ENCODE assay signal across 12 cellular contexts in the genomic region with DNA sequence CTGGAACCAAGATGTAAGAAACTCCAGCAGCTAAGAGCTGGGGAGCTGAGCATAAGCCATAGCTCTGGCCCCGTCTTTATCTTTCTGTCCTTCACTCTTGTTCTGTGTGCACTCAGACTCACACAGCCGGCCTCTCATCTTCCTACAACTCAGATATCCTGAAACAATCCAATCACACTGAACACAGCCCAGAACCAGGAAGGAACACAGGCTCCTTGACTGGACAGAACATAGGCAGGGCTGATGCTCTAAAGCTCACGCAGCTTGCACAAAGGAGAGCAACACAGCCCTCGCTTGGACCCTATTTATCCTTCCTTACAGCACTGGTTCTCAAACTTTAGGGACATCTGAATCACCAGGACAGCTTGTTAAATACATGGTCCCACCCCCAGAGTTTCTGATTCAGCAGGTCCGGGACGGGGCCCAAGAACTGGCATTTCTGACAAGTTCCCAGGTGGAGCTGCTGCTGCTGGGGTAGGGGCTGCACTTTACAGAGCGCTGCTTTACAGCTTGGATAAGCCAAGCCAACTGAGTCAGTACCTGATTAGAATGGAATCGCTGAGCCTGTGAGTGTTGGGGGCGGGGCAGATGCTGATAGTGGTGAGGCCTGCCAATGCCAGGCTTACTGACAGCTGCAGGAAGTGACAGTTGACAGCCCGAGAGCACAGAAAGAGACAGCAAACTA.
A peak's percentile ranks its signal among the peaks of the same experiment; 100 is the strongest.
DNase-seq lines count a peak whose midpoint lies in the region; ATAC-seq, FAIRE-seq and TF ChIP-seq lines count a peak whose summit lies in the region.
"Had no signal": no experiment of that assay in that cellular context is flagged by ENCODE, and none has a peak within 500 bp of the region (broad histone marks: within the 10 kb centered on the region; RNA-seq: fewer than 3 reads in every experiment).

No MANE protein-coding gene starts in this region.

- TF ChIP-seq EP300 in H1 (IDR thresholded peaks at IDR 0.05; ENCODE audit: borderline replicate concordance in 1 of 2, low read depth in 2 of 2, low read length in 2 of 2), result no peak

- no peak overlapping the region for H2BK5ac ChIP-seq in H1 (ENCODE audit: low read depth, low read length)

- H3K14ac ChIP-seq in H1 (ENCODE audit: insufficient read length), result no peak overlapping the region

- 10 to 17% methylated on average over 10 of the region's 10 CpGs for WGBS in GM23248 (ENCODE audit: low coverage in 1 of 2, low lambda C conversion rate in 2 of 2, missing lambda C conversion rate in 2 of 2), 2 experiments
- WGBS in H1 (ENCODE audit: extremely low coverage in 1 of 2, insufficient coverage in 1 of 2, insufficient read length in 1 of 2, insufficient replicate concordance in 2 of 2, low coverage in 1 of 2, low lambda C conversion rate in 2 of 2, missing lambda C conversion rate in 1 of 2), 2 experiments, result 68% methylated on average over 10 of the region's 10 CpGs; no CpG with 5 or more reads in 1 of the 2 experiments

- DNase-seq in GM23248, result peak; percentile 48
- peak; percentile 55 for DNase-seq in NCI-H526 treated with DMSO at 0.1 percent for 48 hours (lab: John Stamatoyannopoulos, UW)
- no peak for DNase-seq in H1 (ENCODE audit: low read depth in 1 of 2, low spot score in 2 of 2)
- peak; percentile 42 for DNase-seq in putamen (ENCODE audit: low spot score)
- no peak for DNase-seq in activated effector memory CD4-positive, alpha-beta T cell treated with anti-CD3 and anti-CD28 coated beads, Interleukin-2, amount 50 U/mL, for 16 hours
- DNase-seq in ureter (ENCODE audit: low spot score), result no peak
- DNase-seq: HFFc6, stomach had no signal

- no peak overlapping the region for H4K5ac ChIP-seq in H1 (ENCODE audit: insufficient read length, low read depth, low read length)

- FAIRE-seq in H1 (lab: Jason Lieb, UNC), result no peak

- TF ChIP-seq POLR2A in H1 (IDR thresholded peaks at IDR 0.05; ENCODE audit: control extremely low read depth in 1 of 2, low read depth in 2 of 2, low read length in 2 of 2), result no peak

- H3K9ac ChIP-seq in GM23248 (no peak overlapping the region), H1 (replicated peaks in 1 of 4; ENCODE audit: extremely low read depth in 1 of 4, low read depth in 3 of 4, low read length in 3 of 4) (no peak overlapping the region)

- no peaks in the 10 kb centered on the region for H3K79me2 ChIP-seq in GM23248 (ENCODE audit: insufficient read depth)
- H3K79me2 ChIP-seq in H1 (ENCODE audit: control insufficient read depth in 1 of 2, insufficient read depth in 2 of 2, low read length in 2 of 2), result no peaks in the 10 kb centered on the region

- no peak overlapping the region for H3K18ac ChIP-seq in H1 (ENCODE audit: extremely low read depth, low read length)

- no peak for TF ChIP-seq CTCF in H1 (IDR thresholded peaks at IDR 0.05; ENCODE audit: control extremely low read depth in 1 of 3, insufficient read depth in 1 of 3, low read depth in 1 of 3, low read length in 3 of 3)

- H4K8ac ChIP-seq in H1 (ENCODE audit: extremely low read depth, insufficient read depth, low read length), result no peak overlapping the region

- H3K56ac ChIP-seq in H1 (replicated peaks; ENCODE audit: insufficient read length, low read depth, low read length), result no peak overlapping the region

- no peak overlapping the region for H2BK15ac ChIP-seq in H1 (ENCODE audit: low read length)

- no peak overlapping the region for H3K4ac ChIP-seq in H1 (replicated peaks; ENCODE audit: insufficient read length, low read depth, low read length)

- H3K4me1 ChIP-seq in GM23248 (ENCODE audit: insufficient read depth), result 0 out of 2 replicates have a peak, but pooled peaks cover 3% of the 10 kb centered on the region
- peaks cover 4 to 13% (median 10%) of the 10 kb centered on the region in 4 experiments; a peak in 4 of 7 replicates for H3K4me1 ChIP-seq in H1 (replicated peaks in 1 of 4; ENCODE audit: control insufficient read depth in 3 of 4, insufficient read depth in 4 of 4, low read length in 3 of 4)
- H3K4me1 ChIP-seq: ascending aorta had no signal

- no peak overlapping the region for H4K91ac ChIP-seq in H1 (replicated peaks; ENCODE audit: insufficient read length, low read length)

- in situ Hi-C loops in GM23248 (cut with MboI), result no loop called here

- CTCF ChIA-PET in H1 (lab: Charles Lee; ENCODE audit: partially characterized antibody), result interaction anchor here (0.7 to 4.5 kb wide), 7 partner anchors 11 to 155 kb away, joined by 3 to 19 read pairs (median 5); no protein-coding TSS in a partner anchor

- no peaks in the 10 kb centered on the region for H3K79me1 ChIP-seq in H1 (ENCODE audit: low read depth, low read length)

- no peak overlapping the region for H3K23ac ChIP-seq in H1 (ENCODE audit: insufficient read length)

- no peak overlapping the region for H2BK20ac ChIP-seq in H1 (ENCODE audit: low read length)

- H3K27me3 ChIP-seq in GM23248 (replicated peaks; ENCODE audit: insufficient read depth) (peaks cover 11% of the 10 kb centered on the region), H1 (replicated peaks in 1 of 4; ENCODE audit: control insufficient read depth in 3 of 4, extremely low read depth in 1 of 4, insufficient read depth in 3 of 4, low read length in 3 of 4) (no peaks in the 10 kb centered on the region)
- H3K27me3 ChIP-seq: ascending aorta had no signal

- H3K4me3 ChIP-seq in GM23248 (no peak overlapping the region), H1 (ENCODE audit: extremely low read depth in 1 of 4, insufficient read depth in 2 of 4, low read depth in 3 of 4, low read length in 4 of 4) (no peak overlapping the region)
- H3K4me3 ChIP-seq: ascending aorta, stomach had no signal

- no peaks in the 10 kb centered on the region for H3F3A ChIP-seq in GM23248 (ENCODE audit: insufficient read depth)

- no peak overlapping the region for H2AK5ac ChIP-seq in H1 (ENCODE audit: low read depth, low read length)

- no peaks in the 10 kb centered on the region for H3K9me3 ChIP-seq in GM23248 (ENCODE audit: low read depth)
- H3K9me3 ChIP-seq in H1 (ENCODE audit: insufficient read depth in 2 of 2, low read depth in 1 of 2, low read length in 1 of 2), result no peaks in the 10 kb centered on the region
- H3K9me3 ChIP-seq: ascending aorta, stomach had no signal

- H3K23me2 ChIP-seq in H1 (ENCODE audit: low read depth, low read length), result no peaks in the 10 kb centered on the region

- POLR2A ChIA-PET in H1 (lab: Charles Lee; ENCODE audit: partially characterized antibody), result no interaction called here

- no peak for ATAC-seq in GM21528 (IDR thresholded peaks at IDR 0.05; ENCODE audit: low FRiP score, unreplicated experiment)
- ATAC-seq in HG02678 (IDR thresholded peaks at IDR 0.05; ENCODE audit: unreplicated experiment), result no peak

- no peaks in the 10 kb centered on the region for H3K36me3 ChIP-seq in GM23248 (ENCODE audit: low read depth)
- no peaks in the 10 kb centered on the region for H3K36me3 ChIP-seq in H1 (ENCODE audit: control insufficient read depth in 2 of 4, insufficient read depth in 4 of 4, low read length in 3 of 4)
- H3K36me3 ChIP-seq: ascending aorta, stomach had no signal

- H3K27ac ChIP-seq in GM23248, result no peak overlapping the region
- no peak overlapping the region for H3K27ac ChIP-seq in H1 (ENCODE audit: low read depth, low read length)
- H3K27ac ChIP-seq: ascending aorta, SK-N-MC had no signal

- H4K20me1 ChIP-seq in GM23248 (ENCODE audit: insufficient read depth) (no peaks in the 10 kb centered on the region), H1 (replicated peaks in 1 of 2; ENCODE audit: control insufficient read depth in 1 of 2, insufficient read depth in 2 of 2, low read length in 2 of 2) (no peaks in the 10 kb centered on the region)

- H2AFZ ChIP-seq in GM23248 (peak overlapping the region; percentile 32), H1 (ENCODE audit: low read length) (no peak overlapping the region; the same call in 1 of the 2 replicates)

- no peaks in the 10 kb centered on the region for H3K9me2 ChIP-seq in GM23248 (ENCODE audit: insufficient read depth)

- no peak overlapping the region for H2BK12ac ChIP-seq in H1 (ENCODE audit: low read depth, low read length)

- no peak overlapping the region for H3K4me2 ChIP-seq in GM23248 (ENCODE audit: unreplicated experiment)
- H3K4me2 ChIP-seq in H1 (ENCODE audit: insufficient read depth in 1 of 2, low read depth in 2 of 2, low read length in 2 of 2), result no peak overlapping the region; a peak in 1 of 4 replicates

- TF ChIP-seq RAD21 in H1 (IDR thresholded peaks at IDR 0.05 in 1 of 2, conservative IDR thresholded peaks at IDR 0.05 in 1 of 2; ENCODE audit: low read depth in 2 of 2, low read length in 2 of 2), result no peak

- H2BK120ac ChIP-seq in H1 (replicated peaks; ENCODE audit: low read depth, low read length), result no peak overlapping the region

TF ChIP-seq in H1, 55 proteins besides CTCF, POLR2A, EP300 and RAD21:
- TF ChIP-seq RXRA (IDR thresholded peaks at IDR 0.05; ENCODE audit: insufficient read depth, low read depth, low read length) (no peak), SIN3A (conservative IDR thresholded peaks at IDR 0.05 in 1 of 2, IDR thresholded peaks at IDR 0.05 in 1 of 2; ENCODE audit: low read depth in 1 of 2, low read length in 2 of 2) (peak; percentile 83 to 94; a peak in 3 of 4 replicates), CTBP2 (IDR thresholded peaks at IDR 0.05; ENCODE audit: borderline replicate concordance, insufficient read depth, insufficient read length, low read length) (peak; percentile 63)

Comparison
In these comparisons a context has a peak if more than half of its experiments do, and no peak if none do; other contexts are left out.
1. DNase-seq: peak in GM23248 (single experiment), NCI-H526 treated with DMSO at 0.1 percent for 48 hours (single experiment) and putamen (single experiment); none in H1 (0 of 2), activated effector memory CD4-positive, alpha-beta T cell treated with anti-CD3 and anti-CD28 coated beads, Interleukin-2, amount 50 U/mL, for 16 hours (single experiment) and ureter (single experiment).